Comparison of ENCODE assay signal across 26 cellular contexts in genomic region chr20:42706762-42707161, GRCh38.
"Had no signal": no experiment of that assay in that cellular context is flagged by ENCODE, and none has a peak within 500 bp of the region (broad histone marks: within the 10 kb centered on the region; RNA-seq: fewer than 3 reads in every experiment).

No MANE protein-coding gene starts in this region.

- H3K9me3 ChIP-seq: pancreas, prostate gland, right lobe of liver, thoracic aorta had no signal

- H3K36me3 ChIP-seq: left ventricle myocardium inferior, lower lobe of right lung, pancreas, prostate gland, right lobe of liver, spleen, stomach, thoracic aorta, transverse colon had no signal

- H2AFZ ChIP-seq: hepatocyte had no signal

- H3K79me2 ChIP-seq: hepatocyte had no signal

- H3K27me3 ChIP-seq: foreskin keratinocyte, hepatocyte, pancreas, right lobe of liver, spleen, stomach, transverse colon had no signal

- H3K4me3 ChIP-seq: coronary artery, hepatocyte, left ventricle myocardium inferior, lower lobe of right lung, pancreas, prostate gland, right lobe of liver, spleen, stomach, thoracic aorta, transverse colon had no signal

- H3K4me2 ChIP-seq: hepatocyte had no signal

- DNase-seq: effector CD4-positive, alpha-beta T cell; endodermal cell; erythroblast; foreskin keratinocyte; head of caudate nucleus; kidney; left cardiac atrium; left ventricle myocardium inferior; lower lobe of right lung; naive B cell; occipital lobe; pancreas; retina; right lobe of liver; spleen; stimulated activated CD4-positive, alpha-beta T cell treated with anti-CD3 and anti-CD28 coated beads, Interleukin-15, amount 100 ng/mL, for 24 hours; stimulated activated CD4-positive, alpha-beta T cell treated with anti-CD3 and anti-CD28 coated beads, Interleukin-2, amount 100 ng/mL, for 24 hours; stimulated activated CD4-positive, alpha-beta T cell treated with anti-CD3 and anti-CD28 coated beads, Interleukin-4, amount 100 ng/mL, for 4 hours; stimulated activated naive B cell treated with anti-CD40 and anti-IgM and Interleukin-4, amounts not matched to agents 10 μg/mL and 1 μg/mL and 100 μg/mL, for 72 hours; stomach; substantia nigra; transverse colon had no signal

- H3K4me1 ChIP-seq: foreskin keratinocyte, left ventricle myocardium inferior, lower lobe of right lung, pancreas, prostate gland, spleen, stomach, transverse colon had no signal

- H3K27ac ChIP-seq: coronary artery, foreskin keratinocyte, hepatocyte, left ventricle myocardium inferior, lower lobe of right lung, pancreas, prostate gland, right lobe of liver, spleen, stomach, thoracic aorta had no signal
